1 cellular context compared by ENCODE assay signal in genomic region chr1:22643381-22643780, GRCh38.
TF ChIP-seq lines count a peak whose summit lies in the region.

TSS of gene C1QC (plus strand) at chr1:22643633. CDS start at chr1:22644024, 391 bp downstream.

TF ChIP-seq in SK-N-SH treated with all-trans-retinoic acid at 6 μM for 48 hours, 23 proteins besides CTCF, POLR2A, EP300 and RAD21 (continued from another document):
- no peak for TF ChIP-seq POU6F1 (CRISPR knock-in tag; IDR thresholded peaks at IDR 0.05; ENCODE audit: borderline replicate concordance, low read depth)
- no peak for TF ChIP-seq TOX (CRISPR knock-in tag; IDR thresholded peaks at IDR 0.05; ENCODE audit: borderline replicate concordance)
- no peak for TF ChIP-seq ZNF70 (CRISPR knock-in tag; IDR thresholded peaks at IDR 0.05)
- no peak for TF ChIP-seq RARB (CRISPR knock-in tag; IDR thresholded peaks at IDR 0.05)
- no peak for TF ChIP-seq ZNF8 (CRISPR knock-in tag; IDR thresholded peaks at IDR 0.05)
- no peak for TF ChIP-seq ISL1 (CRISPR knock-in tag; IDR thresholded peaks at IDR 0.05)
- TF ChIP-seq PPARA (CRISPR knock-in tag; IDR thresholded peaks at IDR 0.05; ENCODE audit: borderline replicate concordance), result no peak
- no peak for TF ChIP-seq ZC3H10 (CRISPR knock-in tag; IDR thresholded peaks at IDR 0.05)
- no peak for TF ChIP-seq GLIS3 (CRISPR knock-in tag; IDR thresholded peaks at IDR 0.05)
- TF ChIP-seq, protein P1, sequence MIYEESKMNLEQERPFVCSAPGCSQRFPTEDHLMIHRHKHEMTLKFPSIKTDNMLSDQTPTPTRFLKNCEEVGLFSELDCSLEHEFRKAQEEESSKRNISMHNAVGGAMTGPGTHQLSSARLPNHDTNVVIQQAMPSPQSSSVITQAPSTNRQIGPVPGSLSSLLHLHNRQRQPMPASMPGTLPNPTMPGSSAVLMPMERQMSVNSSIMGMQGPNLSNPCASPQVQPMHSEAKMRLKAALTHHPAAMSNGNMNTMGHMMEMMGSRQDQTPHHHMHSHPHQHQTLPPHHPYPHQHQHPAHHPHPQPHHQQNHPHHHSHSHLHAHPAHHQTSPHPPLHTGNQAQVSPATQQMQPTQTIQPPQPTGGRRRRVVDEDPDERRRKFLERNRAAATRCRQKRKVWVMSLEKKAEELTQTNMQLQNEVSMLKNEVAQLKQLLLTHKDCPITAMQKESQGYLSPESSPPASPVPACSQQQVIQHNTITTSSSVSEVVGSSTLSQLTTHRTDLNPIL (CRISPR knock-in tag; IDR thresholded peaks at IDR 0.05; ENCODE audit: low read depth), result no peak
- TF ChIP-seq TCF4 (CRISPR knock-in tag; IDR thresholded peaks at IDR 0.05; ENCODE audit: borderline replicate concordance), result no peak
